ENCODE assay signal across 8 cellular contexts in the genomic region with DNA sequence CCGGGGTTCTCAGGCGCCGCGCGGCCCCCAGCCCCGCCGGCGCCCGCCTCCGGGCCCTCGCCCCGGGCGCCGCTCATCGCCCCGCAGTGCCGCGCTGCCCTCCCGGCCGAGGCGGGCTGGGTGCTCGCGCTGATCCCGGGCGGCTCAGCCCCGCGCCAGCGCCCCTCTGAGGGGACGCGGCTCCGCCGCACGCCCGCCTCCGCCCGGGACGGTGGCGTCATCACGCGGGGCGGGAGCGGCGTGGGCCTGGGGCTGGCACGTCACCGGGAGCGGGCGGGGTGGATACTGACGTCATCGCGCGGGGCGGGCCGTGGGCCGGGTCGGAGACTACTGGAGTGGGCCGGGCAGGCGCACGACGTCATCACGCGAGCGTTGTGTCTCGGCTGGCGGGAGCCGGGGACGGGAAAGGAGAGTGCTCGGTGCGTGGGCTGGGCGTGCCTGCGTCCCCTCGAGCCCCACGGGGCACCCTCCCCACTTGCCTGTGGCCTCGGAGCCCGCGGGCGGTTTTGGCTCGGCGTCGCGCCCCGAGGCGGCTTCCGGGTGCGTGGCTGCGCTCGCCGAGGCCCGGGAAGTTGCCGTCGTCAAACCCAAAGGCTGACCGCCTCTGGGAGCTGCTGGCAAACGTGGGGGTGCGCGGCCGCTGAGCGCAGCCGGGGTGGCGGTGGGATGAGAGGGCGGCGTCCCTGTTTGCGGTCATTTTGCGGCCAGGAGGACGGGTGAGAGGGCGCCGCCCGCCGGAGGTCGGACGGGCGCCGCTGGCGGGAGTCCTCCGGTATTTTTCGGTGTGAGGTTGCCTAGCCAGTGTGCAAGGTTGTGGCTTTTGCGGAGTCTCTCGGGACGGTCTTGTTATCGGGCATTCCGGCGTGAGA. TPM values are rescaled to one million over a fixed set of nuclear protein-coding genes. Genes with fewer than 3 reads are reported as not detected.
DNase-seq lines count a peak whose midpoint lies in the region; ATAC-seq and TF ChIP-seq lines count a peak whose summit lies in the region.

A gene with protein sequence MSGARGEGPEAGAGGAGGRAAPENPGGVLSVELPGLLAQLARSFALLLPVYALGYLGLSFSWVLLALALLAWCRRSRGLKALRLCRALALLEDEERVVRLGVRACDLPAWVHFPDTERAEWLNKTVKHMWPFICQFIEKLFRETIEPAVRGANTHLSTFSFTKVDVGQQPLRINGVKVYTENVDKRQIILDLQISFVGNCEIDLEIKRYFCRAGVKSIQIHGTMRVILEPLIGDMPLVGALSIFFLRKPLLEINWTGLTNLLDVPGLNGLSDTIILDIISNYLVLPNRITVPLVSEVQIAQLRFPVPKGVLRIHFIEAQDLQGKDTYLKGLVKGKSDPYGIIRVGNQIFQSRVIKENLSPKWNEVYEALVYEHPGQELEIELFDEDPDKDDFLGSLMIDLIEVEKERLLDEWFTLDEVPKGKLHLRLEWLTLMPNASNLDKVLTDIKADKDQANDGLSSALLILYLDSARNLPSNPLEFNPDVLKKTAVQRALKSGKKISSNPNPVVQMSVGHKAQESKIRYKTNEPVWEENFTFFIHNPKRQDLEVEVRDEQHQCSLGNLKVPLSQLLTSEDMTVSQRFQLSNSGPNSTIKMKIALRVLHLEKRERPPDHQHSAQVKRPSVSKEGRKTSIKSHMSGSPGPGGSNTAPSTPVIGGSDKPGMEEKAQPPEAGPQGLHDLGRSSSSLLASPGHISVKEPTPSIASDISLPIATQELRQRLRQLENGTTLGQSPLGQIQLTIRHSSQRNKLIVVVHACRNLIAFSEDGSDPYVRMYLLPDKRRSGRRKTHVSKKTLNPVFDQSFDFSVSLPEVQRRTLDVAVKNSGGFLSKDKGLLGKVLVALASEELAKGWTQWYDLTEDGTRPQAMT (minus strand): TSS at position 168 of the 869 bp plus-strand sequence. CDS start 91 bp downstream, at position 77.

- H3K79me2 ChIP-seq in OCI-LY3 (ENCODE audit: low read length) = peaks cover 34% of the 10 kb centered on the region

- H3K36me3 ChIP-seq in HUES64 (ENCODE audit: insufficient read depth, low read length) (no peaks in the 10 kb centered on the region), OCI-LY3 (replicated peaks; ENCODE audit: low read depth, low read length) (no peaks in the 10 kb centered on the region)

- H3K27me3 ChIP-seq in HUES64 (ENCODE audit: insufficient read depth, low read length) (peaks cover 4% of the 10 kb centered on the region; the same call in 1 of the 2 replicates), OCI-LY3 (ENCODE audit: low read depth, low read length) (peaks cover 12% of the 10 kb centered on the region; the same call in 1 of the 2 replicates)

- H3K9me3 ChIP-seq in HUES64 (ENCODE audit: insufficient read depth, low read depth, low read length) (no peaks in the 10 kb centered on the region), OCI-LY3 (ENCODE audit: insufficient read depth, low read length) (no peaks in the 10 kb centered on the region)

- H3K9ac ChIP-seq in HUES64 (ENCODE audit: low read depth, low read length) (peak within 1 kb of the TSS; percentile 88), OCI-LY3 (ENCODE audit: low read length) (peak within 1 kb of the TSS; percentile 82)

- WGBS in HUES64 = under 1% methylated on average over 120 of the region's 120 CpGs

- TF ChIP-seq CTCF in OCI-LY3 (IDR thresholded peaks at IDR 0.05; ENCODE audit: low read depth, low read length) = peak; percentile 36

- peak within 1 kb of the TSS; percentile 85 for H3K4me2 ChIP-seq in OCI-LY3 (ENCODE audit: low read length)

- H3K4me3 ChIP-seq in HUES64 (ENCODE audit: low read length) = peak within 1 kb of the TSS; percentile 95
- peak within 1 kb of the TSS; percentile 83 for H3K4me3 ChIP-seq in OCI-LY3 (ENCODE audit: low read length)

- peak; percentile 99 for DNase-seq in DMS 273 (lab: John Stamatoyannopoulos, UW; ENCODE audit: unreplicated experiment)
- DNase-seq in activated T-cell treated with anti-CD3 and anti-CD28 coated beads for 1 hour (ENCODE audit: low read depth) = peak; percentile 99
- peak; percentile 88 for DNase-seq in epidermal melanocyte (ENCODE audit: insufficient read length, low spot score)
- peak; percentile 99 for DNase-seq in mucosa of gallbladder (ENCODE audit: low spot score)
- DNase-seq in stimulated activated CD8-positive, alpha-beta memory T cell treated with anti-CD3 and anti-CD28 coated beads, Interleukin-4, amount 100 ng/mL, for 48 hours = peak; percentile 100

- H2AFZ ChIP-seq in OCI-LY3 (ENCODE audit: low read depth, low read length) = peak within 1 kb of the TSS; percentile 57

- peaks cover 15% of the 10 kb centered on the region for H4K20me1 ChIP-seq in OCI-LY3 (ENCODE audit: insufficient read depth, low read length)

- peak within 1 kb of the TSS; percentile 96 for H3K27ac ChIP-seq in HUES64 (ENCODE audit: low read depth, low read length)
- peak within 1 kb of the TSS; percentile 67 for H3K27ac ChIP-seq in OCI-LY3 (ENCODE audit: low read length)

- H3K4me1 ChIP-seq in HUES64 (ENCODE audit: insufficient read depth, low read length) (peaks cover 25% of the 10 kb centered on the region), OCI-LY3 (ENCODE audit: low read length) (peaks cover 21% of the 10 kb centered on the region)

- peak; percentile 80 for ATAC-seq in GM21447 (IDR thresholded peaks at IDR 0.05; ENCODE audit: unreplicated experiment)

RNA-seq across cellular contexts. Expression of the gene that starts here (rescaled TPM):
- polyA plus RNA-seq in HUES64 (2013, experiment 1 of 2) = 14.6 TPM
- polyA plus RNA-seq in HUES64 (2013, experiment 2 of 2) = 18.1 TPM
- total RNA-seq in mucosa of gallbladder = 62.6 TPM

Comparison
In these comparisons a context has a peak if more than half of its experiments do, and no peak if none do; other contexts are left out.
1. Peak in every context shown above with its lines: DNase-seq, ATAC-seq, H3K4me3 ChIP-seq and H3K27ac ChIP-seq.